In genomic region chrX:13180807-13181206, GRCh38 we compare ENCODE assay signal across 15 cellular contexts.
DNase-seq lines count a peak whose midpoint lies in the region; ATAC-seq, FAIRE-seq and TF ChIP-seq lines count a peak whose summit lies in the region.
"Had no signal": no experiment of that assay in that cellular context is flagged by ENCODE, and none has a peak within 500 bp of the region (broad histone marks: within the 10 kb centered on the region; RNA-seq: fewer than 3 reads in every experiment).

No MANE protein-coding gene starts in this region.

- no peaks in the 10 kb centered on the region for H3K36me3 ChIP-seq in heart left ventricle

- 87 to 98% (median 90%) methylated on average over 2 of the region's 2 CpGs for WGBS in heart left ventricle, 4 donors

- peaks cover 0 to 12% (median 0%) of the 10 kb centered on the region in 9 donors for H3K27me3 ChIP-seq in heart left ventricle
- H3K27me3 ChIP-seq: body of pancreas had no signal

- no peaks in the 10 kb centered on the region for H3K4me1 ChIP-seq in heart left ventricle
- H3K4me1 ChIP-seq: body of pancreas had no signal

- TF ChIP-seq POLR2A in heart left ventricle (IDR thresholded peaks at IDR 0.05) = no peak

- intact Hi-C loops in heart left ventricle (cut with DNase I) = no loop called here

- peak; percentile 64 for DNase-seq in AG10803 (ENCODE audit: low read depth)
- peak; percentile 26 for DNase-seq in HTR-8/SVneo (ENCODE audit: insufficient read length, low spot score)
- peak; percentile 89 for DNase-seq in amniotic epithelial cell (ENCODE audit: low read depth)
- DNase-seq in iris pigment epithelial cell (ENCODE audit: low read depth) = peak; percentile 52
- no peak for DNase-seq in NCI-H2196 treated with DMSO at 0.1 percent for 48 hours (lab: John Stamatoyannopoulos, UW; ENCODE audit: unreplicated experiment)
- DNase-seq in heart left ventricle = no peak
- DNase-seq: activated CD4-positive, alpha-beta T cell treated with anti-CD3 and anti-CD28 coated beads, Interleukin-2, amount 50 U/mL, for 1 hour; body of pancreas; C1 segment of cervical spinal cord; NCI-H2107; stimulated activated CD4-positive, alpha-beta T cell treated with anti-CD3 and anti-CD28 coated beads, Interleukin-2, amount 100 ng/mL, for 48 hours; stimulated activated naive CD8-positive, alpha-beta T cell treated with anti-CD3 and anti-CD28 coated beads, Interleukin-15, Interleukin-2, amounts not matched to agents 100 U/mL and 50 U/mL, for 24 hours had no signal

- ATAC-seq in HG02759 (IDR thresholded peaks at IDR 0.05; ENCODE audit: unreplicated experiment) = no peak
- no peak for ATAC-seq in heart left ventricle
- ATAC-seq in GM18868 (IDR thresholded peaks at IDR 0.05; ENCODE audit: unreplicated experiment) = no peak
- ATAC-seq: body of pancreas; stimulated activated naive CD8-positive, alpha-beta T cell treated with anti-CD3 and anti-CD28 coated beads, Interleukin-15, Interleukin-2, amounts not matched to agents 100 U/mL and 50 U/mL, for 24 hours had no signal

- no peak overlapping the region for H3K4me3 ChIP-seq in AG10803 (ENCODE audit: low read length)
- H3K4me3 ChIP-seq in heart left ventricle = no peak overlapping the region
- H3K4me3 ChIP-seq: body of pancreas had no signal

- FAIRE-seq in HTR-8/SVneo (lab: Jason Lieb, UNC) = peak; percentile 68
- FAIRE-seq: endometrium had no signal

- H3K9me3 ChIP-seq in heart left ventricle = peaks cover 0 to 7% (median 0%) of the 10 kb centered on the region in 12 donors
- H3K9me3 ChIP-seq: body of pancreas had no signal

- TF ChIP-seq CTCF in AG10803 (conservative IDR thresholded peaks at IDR 0.05; ENCODE audit: low read length) (no peak), heart left ventricle (IDR thresholded peaks at IDR 0.05) (no peak)

- no peak overlapping the region for H3K27ac ChIP-seq in heart left ventricle
- H3K27ac ChIP-seq: body of pancreas had no signal

Comparison
In these comparisons a context has a peak if more than half of its experiments do, and no peak if none do; other contexts are left out.
1. DNase-seq: peak in AG10803 (single experiment), HTR-8/SVneo (single experiment), amniotic epithelial cell (single experiment) and iris pigment epithelial cell (single experiment); none in NCI-H2196 treated with DMSO at 0.1 percent for 48 hours (single experiment) and heart left ventricle (0 of 5).